ENCODE assay signal across 34 cellular contexts in genomic region chr11:43177938-43178337, GRCh38.
"Had no signal": no experiment of that assay in that cellular context is flagged by ENCODE, and none has a peak within 500 bp of the region (broad histone marks: within the 10 kb centered on the region; RNA-seq: fewer than 3 reads in every experiment).

No MANE protein-coding gene starts in this region.

- H3K4me3 ChIP-seq: MG63 had no signal

- H3K9me3 ChIP-seq: MG63 had no signal

- H3K4me2 ChIP-seq: KMS-11 had no signal

- DNase-seq: Karpas-422, Kasumi-1, MG63, MM.1S, MV-4-11, NCI-H1048, NCI-H1092, NCI-H1092 treated with DMSO at 0.1 percent for 48 hours, NCI-H1105, NCI-H1105 treated with DMSO at 0.1 percent for 48 hours, NCI-H1417, NCI-H1417 treated with DMSO at 0.1 percent for 48 hours, NCI-H1436, NCI-H1436 treated with DMSO at 0.1 percent for 48 hours, NCI-H146, NCI-H1694, NCI-H1694 treated with DMSO at 0.1 percent for 48 hours, NCI-H187, NCI-H187 treated with DMSO at 0.1 percent for 48 hours, NCI-H1930, NCI-H2029, NCI-H2029 treated with DMSO at 0.1 percent for 48 hours, NCI-H2081, NCI-H2081 treated with DMSO at 0.1 percent for 48 hours, NCI-H2107, NCI-H2171, NCI-H2171 treated with DMSO at 0.1 percent for 48 hours, NCI-H2227 treated with DMSO at 0.1 percent for 48 hours, NCI-H226, NCI-H345, NCI-H446, NCI-H446 treated with DMSO at 0.1 percent for 48 hours, NCI-H510A had no signal

- H3K36me3 ChIP-seq: MG63 had no signal

- H3K27me3 ChIP-seq: MG63 had no signal

- H3K27ac ChIP-seq: KMS-11 had no signal

- H3K9ac ChIP-seq: KMS-11 had no signal
